Comparison of ENCODE assay signal across 11 cellular contexts in the genomic region with DNA sequence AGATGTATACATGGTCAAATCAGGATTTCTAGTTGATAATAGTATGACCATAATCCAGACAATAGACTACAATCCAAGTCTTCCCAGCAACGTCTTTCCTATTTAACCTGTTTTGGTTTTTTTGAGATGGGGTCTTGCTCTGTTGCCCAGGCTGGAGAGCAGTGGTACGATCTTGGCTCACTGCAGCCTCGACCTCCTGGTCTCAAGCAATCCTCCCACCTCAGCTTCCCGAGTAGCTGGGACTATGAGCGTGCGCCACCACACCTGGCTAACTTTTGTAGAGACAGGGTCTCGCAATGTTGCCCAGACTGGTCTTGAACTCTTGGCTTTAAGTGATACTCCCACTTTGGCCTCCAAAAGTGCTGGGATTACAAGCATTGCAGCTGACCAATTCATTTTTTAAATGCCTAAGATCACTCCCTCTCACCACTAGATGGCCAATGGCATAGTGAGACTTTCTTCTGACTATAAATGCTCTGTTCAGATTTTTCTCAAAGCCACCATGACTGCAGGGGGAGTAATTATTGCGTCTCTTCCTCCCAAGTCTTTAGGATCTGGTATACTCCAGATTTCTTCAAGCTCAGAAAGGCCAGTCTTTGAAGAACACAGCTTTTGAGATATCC. TPM values are rescaled to one million over a fixed set of nuclear protein-coding genes. Genes with fewer than 3 reads are reported as not detected.
DNase-seq lines count a peak whose midpoint lies in the region; ATAC-seq, FAIRE-seq and TF ChIP-seq lines count a peak whose summit lies in the region.
"Had no signal": no experiment of that assay in that cellular context is flagged by ENCODE, and none has a peak within 500 bp of the region (broad histone marks: within the 10 kb centered on the region; RNA-seq: fewer than 3 reads in every experiment).

No MANE protein-coding gene starts in this region.

- no peak overlapping the region for H3K27ac ChIP-seq in HL-60 (replicated peaks)
- no peak overlapping the region for H3K27ac ChIP-seq in mesenchymal stem cell (ENCODE audit: low read length, poor library complexity, severe bottlenecking)
- H3K27ac ChIP-seq: sigmoid colon, vagina had no signal

- no peak overlapping the region for H3K23ac ChIP-seq in mesenchymal stem cell (ENCODE audit: low read length in 2 of 2)

- H3K9ac ChIP-seq in mesenchymal stem cell (ENCODE audit: low read length), result no peak overlapping the region

- H2BK15ac ChIP-seq in mesenchymal stem cell (ENCODE audit: low read depth, poor library complexity, severe bottlenecking), result no peak overlapping the region

- H3K4me3 ChIP-seq in HL-60 (replicated peaks; ENCODE audit: insufficient read depth, low read length) (no peak overlapping the region), astrocyte of the spinal cord (ENCODE audit: low read depth, low read length) (no peak overlapping the region), mesenchymal stem cell (ENCODE audit: insufficient read depth in 1 of 2, low read depth in 1 of 2, low read length in 2 of 2) (no peak overlapping the region)
- H3K4me3 ChIP-seq: sigmoid colon, vagina had no signal

- H3K9me3 ChIP-seq in mesenchymal stem cell (ENCODE audit: control insufficient read depth, low read length), result no peaks in the 10 kb centered on the region
- H3K9me3 ChIP-seq: sigmoid colon, vagina had no signal

- ATAC-seq in HG02642 (IDR thresholded peaks at IDR 0.05; ENCODE audit: poor library complexity, unreplicated experiment), result no peak

- peaks cover 5 to 55% of the 10 kb centered on the region in 2 experiments for H3K36me3 ChIP-seq in mesenchymal stem cell (ENCODE audit: control insufficient read depth in 1 of 2, insufficient read depth in 2 of 2, low read depth in 1 of 2, low read length in 2 of 2)
- H3K36me3 ChIP-seq: vagina had no signal

- no peak overlapping the region for H4K91ac ChIP-seq in mesenchymal stem cell (ENCODE audit: low read length)

- no peaks in the 10 kb centered on the region for H3K27me3 ChIP-seq in HL-60 (ENCODE audit: insufficient read depth, poor library complexity, severe bottlenecking)
- H3K27me3 ChIP-seq in mesenchymal stem cell (ENCODE audit: control insufficient read depth in 1 of 2, insufficient read depth in 1 of 2, low read length in 2 of 2), result no peaks in the 10 kb centered on the region
- H3K27me3 ChIP-seq: sigmoid colon, vagina had no signal

- H3K14ac ChIP-seq in mesenchymal stem cell (ENCODE audit: low read length in 2 of 2), result no peak overlapping the region

- H2AFZ ChIP-seq in mesenchymal stem cell (ENCODE audit: low read depth, low read length), result no peak overlapping the region

- no peak overlapping the region for H3K4ac ChIP-seq in mesenchymal stem cell (ENCODE audit: low read depth in 1 of 2, low read length in 2 of 2)

- WGBS in mesenchymal stem cell, result 97% methylated on average over 8 of the region's 8 CpGs

- H3K79me1 ChIP-seq in mesenchymal stem cell (replicated peaks; ENCODE audit: low read length, poor library complexity, severe bottlenecking), result peaks cover 3% of the 10 kb centered on the region

- no peak overlapping the region for H4K8ac ChIP-seq in mesenchymal stem cell (ENCODE audit: low read length)

- no peak overlapping the region for H2AK5ac ChIP-seq in mesenchymal stem cell (ENCODE audit: low read length, severe bottlenecking)

- in situ Hi-C loops in Caki2 (cut with HindIII; ENCODE audit: low pct_unique_long_range_greater_than_20kb, low sequenced_read_pairs) (no loop called here), astrocyte of the spinal cord (cut with HindIII; ENCODE audit: low sequenced_read_pairs) (no loop called here)

- H3K4me1 ChIP-seq in mesenchymal stem cell (ENCODE audit: control insufficient read depth, insufficient read depth, low read depth, low read length), result no peaks in the 10 kb centered on the region
- H3K4me1 ChIP-seq: sigmoid colon, vagina had no signal

- DNase-seq in Caki2 (ENCODE audit: low read depth), result peak; percentile 17
- no peak for DNase-seq in HL-60 (ENCODE audit: low read depth in 1 of 2, low spot score in 1 of 2)
- DNase-seq in astrocyte of the spinal cord (ENCODE audit: low read depth, low spot score), result peak; percentile 20
- DNase-seq in mesenchymal stem cell, result peak; percentile 44
- no peak for DNase-seq in frontal cortex (ENCODE audit: low spot score in 2 of 2)
- no peak for DNase-seq in superior temporal gyrus (ENCODE audit: extremely low spot score)
- no peak for DNase-seq in glomerular visceral epithelial cell (ENCODE audit: extremely low spot score)
- DNase-seq: NCI-H1105, sigmoid colon had no signal

- peak; percentile 3 for TF ChIP-seq CTCF in HL-60 (IDR thresholded peaks at IDR 0.05; ENCODE audit: insufficient read depth, low read length)
- peak; percentile 59 for TF ChIP-seq CTCF in astrocyte of the spinal cord (IDR thresholded peaks at IDR 0.05; ENCODE audit: low read depth, low read length)

- H2BK5ac ChIP-seq in mesenchymal stem cell (ENCODE audit: low read depth, low read length, poor library complexity, severe bottlenecking), result no peak overlapping the region

- no peak overlapping the region for H3K4me2 ChIP-seq in mesenchymal stem cell (ENCODE audit: low read length, poor library complexity, severe bottlenecking)

- no peak overlapping the region for H3K18ac ChIP-seq in mesenchymal stem cell (ENCODE audit: low read depth in 1 of 2, low read length in 2 of 2)

- no peak overlapping the region for H2BK12ac ChIP-seq in mesenchymal stem cell (ENCODE audit: low read length in 2 of 2)

- no peak for FAIRE-seq in frontal cortex (lab: Jason Lieb, UNC)

- no peak overlapping the region for H2BK120ac ChIP-seq in mesenchymal stem cell (ENCODE audit: low read depth, low read length)

RNA-seq across cellular contexts. Expression of a gene that starts 47.6 kb away (rescaled TPM):
- 9.8 and 37.1 TPM in 2 replicates for total RNA-seq in Caki2 (2014; rRNA removed; shearing (Covaris generic); ENCODE audit: low replicate concordance)
- polyA plus RNA-seq in mesenchymal stem cell (2013, experiment 1 of 2), result 23.5 TPM
- polyA plus RNA-seq in mesenchymal stem cell (2013, experiment 2 of 2), result 24.4 TPM
- 77.9 TPM for total RNA-seq in frontal cortex

Comparison
In these comparisons a context has a peak if more than half of its experiments do, and no peak if none do; other contexts are left out.
1. DNase-seq: peak in Caki2 (single experiment), astrocyte of the spinal cord (single experiment) and mesenchymal stem cell (single experiment); none in HL-60 (0 of 2), frontal cortex (0 of 2), superior temporal gyrus (single experiment) and glomerular visceral epithelial cell (single experiment).